In genomic region chr11:101254037-101254436, GRCh38 we compare ENCODE assay signal across 32 cellular contexts.
"Had no signal": no experiment of that assay in that cellular context is flagged by ENCODE, and none has a peak within 500 bp of the region (broad histone marks: within the 10 kb centered on the region; RNA-seq: fewer than 3 reads in every experiment).

No MANE protein-coding gene starts in this region.

- ATAC-seq: activated CD8-positive, alpha-beta memory T cell treated with anti-CD3 and anti-CD28 coated beads, Interleukin-2, amount 10 ng/mL, durations not matched to agents 7 days and 5 days; activated naive CD8-positive, alpha-beta T cell treated with anti-CD3 and anti-CD28 coated beads, Interleukin-2, amount 50 U/mL, for 24 hours had no signal

- H3K27me3 ChIP-seq: MG63, SJCRH30 had no signal

- H3K27ac ChIP-seq: SJCRH30, SK-N-MC, WERI-Rb-1 had no signal

- FAIRE-seq: bronchial epithelial cell had no signal

- H3K9me3 ChIP-seq: MG63, SJCRH30 had no signal

- H3K4me1 ChIP-seq: SJCRH30 had no signal

- H3K4me3 ChIP-seq: MG63, SJCRH30, SK-N-MC had no signal

- DNase-seq: activated CD4-positive, alpha-beta memory T cell treated with anti-CD3 and anti-CD28 coated beads, Interleukin-2, amount 10 ng/mL, durations not matched to agents 7 days and 5 days; activated CD4-positive, alpha-beta T cell treated with anti-CD3 and anti-CD28 coated beads for 1 hour; activated CD4-positive, alpha-beta T cell treated with anti-CD3 and anti-CD28 coated beads for 48 hours; activated CD4-positive, CD25-positive, alpha-beta regulatory T cell; activated CD8-positive, alpha-beta memory T cell treated with anti-CD3 and anti-CD28 coated beads for 24 hours; activated CD8-positive, alpha-beta memory T cell treated with anti-CD3 and anti-CD28 coated beads, Interleukin-2, amount 10 ng/mL, durations not matched to agents 7 days and 5 days; activated CD8-positive, alpha-beta memory T cell treated with anti-CD3 and anti-CD28 coated beads, Interleukin-2, amount 50 U/mL, for 48 hours; activated effector memory CD4-positive, alpha-beta T cell treated with Interleukin-2 at 50 U/mL for 16 hours; activated naive CD4-positive, alpha-beta T cell treated with anti-CD3 and anti-CD28 coated beads, Interleukin-2, amount 10 ng/mL, durations not matched to agents 7 days and 5 days; activated naive CD8-positive, alpha-beta T cell treated with anti-CD3 and anti-CD28 coated beads, Interleukin-2, amount 50 U/mL, for 24 hours; activated T-cell treated with anti-CD3 and anti-CD28 coated beads, Interleukin-2, amount 50 U/mL, for 48 hours; anterior cingulate cortex; caudate nucleus; Kasumi-1; KG1; MG63; NCI-H1092 treated with DMSO at 0.1 percent for 48 hours; NCI-H1417; NCI-H146; NCI-H187; NCI-H2029 treated with DMSO at 0.1 percent for 48 hours; NCI-H2107; NCI-H2171; NCI-H510A; NCI-H526; NCI-H748 treated with DMSO at 0.1 percent for 48 hours; SHP77; SJCRH30; T1000; WERI-Rb-1 had no signal

- H3K36me3 ChIP-seq: MG63, SJCRH30, WERI-Rb-1 had no signal
